Comparison of ENCODE assay signal across 1 cellular context in genomic region chr10:97869091-97870042, GRCh38.
A peak's percentile ranks its signal among the peaks of the same experiment; 100 is the strongest.
TF ChIP-seq lines count a peak whose summit lies in the region.

No MANE protein-coding gene starts in this region.

TF ChIP-seq in HEK293, 187 proteins besides CTCF, POLR2A, EP300 and RAD21 (continued from another document):
- TF ChIP-seq ZNF518A (tag by site-specific recombination; conservative IDR thresholded peaks at IDR 0.05; ENCODE audit: low read depth) = no peak
- TF ChIP-seq KLF8 (tag by site-specific recombination; IDR thresholded peaks at IDR 0.05) = no peak
- peak; percentile 68; the same call in 1 of the 2 replicates for TF ChIP-seq SCRT1 (tag by site-specific recombination; IDR thresholded peaks at IDR 0.05; ENCODE audit: borderline replicate concordance)
- TF ChIP-seq ZNF704 (tag by site-specific recombination; IDR thresholded peaks at IDR 0.05) = no peak
- no peak for TF ChIP-seq ZNF391 (tag by site-specific recombination; IDR thresholded peaks at IDR 0.05; ENCODE audit: borderline replicate concordance, low read depth)
- TF ChIP-seq, protein P1, sequence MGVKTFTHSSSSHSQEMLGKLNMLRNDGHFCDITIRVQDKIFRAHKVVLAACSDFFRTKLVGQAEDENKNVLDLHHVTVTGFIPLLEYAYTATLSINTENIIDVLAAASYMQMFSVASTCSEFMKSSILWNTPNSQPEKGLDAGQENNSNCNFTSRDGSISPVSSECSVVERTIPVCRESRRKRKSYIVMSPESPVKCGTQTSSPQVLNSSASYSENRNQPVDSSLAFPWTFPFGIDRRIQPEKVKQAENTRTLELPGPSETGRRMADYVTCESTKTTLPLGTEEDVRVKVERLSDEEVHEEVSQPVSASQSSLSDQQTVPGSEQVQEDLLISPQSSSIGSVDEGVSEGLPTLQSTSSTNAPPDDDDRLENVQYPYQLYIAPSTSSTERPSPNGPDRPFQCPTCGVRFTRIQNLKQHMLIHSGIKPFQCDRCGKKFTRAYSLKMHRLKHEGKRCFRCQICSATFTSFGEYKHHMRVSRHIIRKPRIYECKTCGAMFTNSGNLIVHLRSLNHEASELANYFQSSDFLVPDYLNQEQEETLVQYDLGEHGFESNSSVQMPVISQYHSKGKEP (tag by site-specific recombination; IDR thresholded peaks at IDR 0.05) = peak; percentile 63; the same call in 1 of the 2 replicates
- peak; percentile 91 for TF ChIP-seq GLIS1 (tag by site-specific recombination; IDR thresholded peaks at IDR 0.05)
- 0 out of 2 replicates have a peak, but pooled peaks have one; percentile 40 for TF ChIP-seq SP7 (tag by site-specific recombination; IDR thresholded peaks at IDR 0.05)
- TF ChIP-seq ZNF24 (tag by site-specific recombination; IDR thresholded peaks at IDR 0.05) = peak; percentile 31; the same call in 1 of the 2 replicates
- peak; percentile 37; the same call in 1 of the 2 replicates for TF ChIP-seq ZEB2 (tag by site-specific recombination; IDR thresholded peaks at IDR 0.05)
- peak; percentile 78 for TF ChIP-seq ZNF660 (tag by site-specific recombination; IDR thresholded peaks at IDR 0.05)
- peak; percentile 55; the same call in 1 of the 2 replicates for TF ChIP-seq ZNF561 (tag by site-specific recombination; IDR thresholded peaks at IDR 0.05; ENCODE audit: borderline replicate concordance)
- peak; percentile 94 for TF ChIP-seq OSR2 (tag by site-specific recombination; IDR thresholded peaks at IDR 0.05)
- TF ChIP-seq ZNF629 (tag by site-specific recombination; IDR thresholded peaks at IDR 0.05) = 0 out of 2 replicates have a peak, but pooled peaks have one; percentile 31
- TF ChIP-seq ZBTB17 (tag by site-specific recombination; IDR thresholded peaks at IDR 0.05) = peak; percentile 73
- TF ChIP-seq ZNF223 (tag by site-specific recombination; IDR thresholded peaks at IDR 0.05) = no peak
- TF ChIP-seq PRDM10 (tag by site-specific recombination; IDR thresholded peaks at IDR 0.05) = peak; percentile 38; the same call in 1 of the 2 replicates
- peak; percentile 83 for TF ChIP-seq ZNF600 (tag by site-specific recombination; IDR thresholded peaks at IDR 0.05)
- TF ChIP-seq, protein P2, sequence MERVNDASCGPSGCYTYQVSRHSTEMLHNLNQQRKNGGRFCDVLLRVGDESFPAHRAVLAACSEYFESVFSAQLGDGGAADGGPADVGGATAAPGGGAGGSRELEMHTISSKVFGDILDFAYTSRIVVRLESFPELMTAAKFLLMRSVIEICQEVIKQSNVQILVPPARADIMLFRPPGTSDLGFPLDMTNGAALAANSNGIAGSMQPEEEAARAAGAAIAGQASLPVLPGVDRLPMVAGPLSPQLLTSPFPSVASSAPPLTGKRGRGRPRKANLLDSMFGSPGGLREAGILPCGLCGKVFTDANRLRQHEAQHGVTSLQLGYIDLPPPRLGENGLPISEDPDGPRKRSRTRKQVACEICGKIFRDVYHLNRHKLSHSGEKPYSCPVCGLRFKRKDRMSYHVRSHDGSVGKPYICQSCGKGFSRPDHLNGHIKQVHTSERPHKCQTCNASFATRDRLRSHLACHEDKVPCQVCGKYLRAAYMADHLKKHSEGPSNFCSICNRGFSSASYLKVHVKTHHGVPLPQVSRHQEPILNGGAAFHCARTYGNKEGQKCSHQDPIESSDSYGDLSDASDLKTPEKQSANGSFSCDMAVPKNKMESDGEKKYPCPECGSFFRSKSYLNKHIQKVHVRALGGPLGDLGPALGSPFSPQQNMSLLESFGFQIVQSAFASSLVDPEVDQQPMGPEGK (tag by site-specific recombination; IDR thresholded peaks at IDR 0.05) = 0 out of 2 replicates have a peak, but pooled peaks have one; percentile 36
- peak; percentile 80 for TF ChIP-seq IKZF3 (tag by site-specific recombination; IDR thresholded peaks at IDR 0.05)
- TF ChIP-seq KLF17 (tag by site-specific recombination; IDR thresholded peaks at IDR 0.05) = peak; percentile 75
